8 cellular contexts compared by ENCODE assay signal in genomic region chr19:57613941-57614743, GRCh38. TPM values are rescaled to one million over a fixed set of nuclear protein-coding genes. Genes with fewer than 3 reads are reported as not detected.
DNase-seq lines count a peak whose midpoint lies in the region; ATAC-seq and TF ChIP-seq lines count a peak whose summit lies in the region.

TSS of gene ZNF134 (plus strand) at chr19:57614242. CDS start at chr19:57619469, 5,227 bp downstream.

- no peaks in the 10 kb centered on the region for H3K27me3 Mint-ChIP-seq in activated CD4-positive, alpha-beta memory T cell treated with anti-CD3 and anti-CD28 coated beads for 36 hours

- peaks cover 58% of the 10 kb centered on the region for H3K36me3 Mint-ChIP-seq in activated CD4-positive, alpha-beta memory T cell treated with anti-CD3 and anti-CD28 coated beads for 36 hours

- no peak for TF ChIP-seq POLR2A in lower leg skin (IDR thresholded peaks at IDR 0.05)

- intact Hi-C loops in activated CD4-positive, alpha-beta memory T cell treated with anti-CD3 and anti-CD28 coated beads for 36 hours (cut with micrococcal nuclease) = loop anchor here (1.0 to 5.0 kb wide), 3 partner anchors 15 to 37 kb away; partner anchors contain the start of genes ZNF211, ZNF416 and ZNF530
- intact Hi-C loops in lower leg skin (cut with DNase I; ENCODE audit: low total_unique reads) = no loop called here

- H3K27me3 ChIP-seq in BJ (ENCODE audit: control insufficient read depth, insufficient read depth, low read length) = no peaks in the 10 kb centered on the region

- 3% methylated on average over 39 to 56 of the region's 64 CpGs for WGBS in lower leg skin, 2 donors

- peak; percentile 46 for DNase-seq in BJ (ENCODE audit: low read depth)
- DNase-seq in GM19238 (ENCODE audit: insufficient read length, low spot score) = peak; percentile 92
- DNase-seq in NCI-H748 (lab: John Stamatoyannopoulos, UW; ENCODE audit: unreplicated experiment) = peak; percentile 97
- peak; percentile 93 for DNase-seq in activated CD4-positive, alpha-beta memory T cell treated with anti-CD3 and anti-CD28 coated beads for 36 hours
- peak; percentile 89 for DNase-seq in ecto neural progenitor cell (ENCODE audit: low spot score)
- peak; percentile 81 to 97 for DNase-seq in lower leg skin (ENCODE audit: low spot score in 2 of 2)
- DNase-seq in stimulated activated CD4-positive, alpha-beta T cell treated with anti-CD3 and anti-CD28 coated beads, Interleukin-4, amount 100 ng/mL, for 4 hours = peak; percentile 88

- CTCF ChIA-PET in BJ (lab: Yijun Ruan, JAX) = no interaction called here
- CTCF ChIA-PET in activated CD4-positive, alpha-beta memory T cell treated with anti-CD3 and anti-CD28 coated beads for 36 hours (lab: Charles Lee) = interaction anchor here (0.6 to 1.4 kb wide), 2 partner anchors 16 to 19 kb away, joined by 3 to 4 read pairs; partner anchors contain the start of gene ZNF211

- H3K27ac Mint-ChIP-seq in activated CD4-positive, alpha-beta memory T cell treated with anti-CD3 and anti-CD28 coated beads for 36 hours = peak within 1 kb of the TSS; percentile 67

- peak; percentile 90 for ATAC-seq in HG03469 (IDR thresholded peaks at IDR 0.05; ENCODE audit: unreplicated experiment)

- H3K9me3 Mint-ChIP-seq in activated CD4-positive, alpha-beta memory T cell treated with anti-CD3 and anti-CD28 coated beads for 36 hours = peaks cover 76% of the 10 kb centered on the region

- H3K4me3 ChIP-seq in BJ (ENCODE audit: low read depth, low read length) (peak within 1 kb of the TSS; percentile 90), lower leg skin (ENCODE audit: low read depth, poor library complexity, severe bottlenecking) (peak within 1 kb of the TSS; percentile 97)

- peaks cover 9% of the 10 kb centered on the region for H3K36me3 ChIP-seq in BJ (ENCODE audit: control insufficient read depth, insufficient read depth, low read length)

- TF ChIP-seq CTCF in BJ (IDR thresholded peaks at IDR 0.05; ENCODE audit: insufficient read depth, low read depth, low read length) (peak; percentile 31), lower leg skin (IDR thresholded peaks at IDR 0.05) (no peak)

- POLR2A ChIA-PET in BJ (lab: Charles Lee) = interaction anchor here (0.5 kb wide), 1 partner anchor 374 kb away, joined by 3 read pairs; the partner anchor contains the start of gene ZNF805
- POLR2A ChIA-PET in activated CD4-positive, alpha-beta memory T cell treated with anti-CD3 and anti-CD28 coated beads for 36 hours (lab: Charles Lee) = interaction anchor here (1.4 kb wide), 1 partner anchor 19 kb away, joined by 6 read pairs; the partner anchor contains the start of gene ZNF211

- peaks cover 19% of the 10 kb centered on the region for H3K4me1 Mint-ChIP-seq in activated CD4-positive, alpha-beta memory T cell treated with anti-CD3 and anti-CD28 coated beads for 36 hours (ENCODE audit: low read depth)

- peak within 1 kb of the TSS; percentile 89 for H3K4me3 Mint-ChIP-seq in activated CD4-positive, alpha-beta memory T cell treated with anti-CD3 and anti-CD28 coated beads for 36 hours

RNA-seq across cellular contexts. Expression of gene ZNF134, which starts in this region (rescaled TPM):
- 6.5 and 8.1 TPM in 2 replicates for polyA plus RNA-seq in BJ (2011; rRNA removed)
- 9.6 and 10.4 TPM in 2 replicates for polyA minus RNA-seq in BJ (2011; rRNA and poly(A)+ RNA removed)
- 1 to 10 TPM; 6.7 to 8.0 TPM for total RNA-seq in activated CD4-positive, alpha-beta memory T cell treated with anti-CD3 and anti-CD28 coated beads for 36 hours
- total RNA-seq in lower leg skin = 10 to 100 TPM; 19.1 to 42.5 (median 34.6) TPM

Comparison
In these comparisons a context has a peak if more than half of its experiments do, and no peak if none do; other contexts are left out.
1. Peak in every context shown above with its lines: DNase-seq, ATAC-seq and H3K4me3 ChIP-seq.
2. DNase-seq: peak in every context shown above with its lines; median percentile 97 in NCI-H748; 93 in activated CD4-positive, alpha-beta memory T cell treated with anti-CD3 and anti-CD28 coated beads for 36 hours; 92 in GM19238; 89 in ecto neural progenitor cell; 89 in lower leg skin; 88 in stimulated activated CD4-positive, alpha-beta T cell treated with anti-CD3 and anti-CD28 coated beads, Interleukin-4, amount 100 ng/mL, for 4 hours; 46 in BJ.